Comparison of ENCODE assay signal across 12 cellular contexts in genomic region chr9:99353408-99353807, GRCh38.
A peak's percentile ranks its signal among the peaks of the same experiment; 100 is the strongest.
DNase-seq lines count a peak whose midpoint lies in the region; FAIRE-seq and TF ChIP-seq lines count a peak whose summit lies in the region.
"Had no signal": no experiment of that assay in that cellular context is flagged by ENCODE, and none has a peak within 500 bp of the region (broad histone marks: within the 10 kb centered on the region; RNA-seq: fewer than 3 reads in every experiment).

No MANE protein-coding gene starts in this region.

- H3K9ac ChIP-seq in astrocyte (ENCODE audit: low read length) (no peak overlapping the region), colonic mucosa (ENCODE audit: low read depth in 2 of 2, low read length in 2 of 2) (no peak overlapping the region)

- peaks cover 3% of the 10 kb centered on the region for H3K4me1 ChIP-seq in astrocyte (ENCODE audit: insufficient read depth, low read length)
- H3K4me1 ChIP-seq in colonic mucosa = no peaks in the 10 kb centered on the region

- H3K9me3 Mint-ChIP-seq in astrocyte (ENCODE audit: unreplicated experiment) = no peaks in the 10 kb centered on the region
- H3K9me3 Mint-ChIP-seq: CD4-positive, alpha-beta T cell had no signal

- no peaks in the 10 kb centered on the region for H4K20me1 ChIP-seq in astrocyte (ENCODE audit: insufficient read depth, low read length)

- no peak overlapping the region for H3K4me3 Mint-ChIP-seq in astrocyte (ENCODE audit: unreplicated experiment)
- H3K4me3 Mint-ChIP-seq: CD4-positive, alpha-beta T cell had no signal

- no peaks in the 10 kb centered on the region for H3K4me1 Mint-ChIP-seq in astrocyte (ENCODE audit: low read depth, unreplicated experiment)

- H3K36me3 ChIP-seq in astrocyte (ENCODE audit: insufficient read depth, low read length) = no peaks in the 10 kb centered on the region
- H3K36me3 ChIP-seq in colonic mucosa = no peaks in the 10 kb centered on the region

- no peaks in the 10 kb centered on the region for H3K79me2 ChIP-seq in astrocyte (ENCODE audit: insufficient read depth, low read length)

- peak; percentile 99 for DNase-seq in EH (ENCODE audit: low read depth)
- peak; percentile 79 for DNase-seq in astrocyte (ENCODE audit: low read depth)
- DNase-seq in fibroblast of villous mesenchyme (ENCODE audit: low read depth) = peak; percentile 92
- DNase-seq in C1 segment of cervical spinal cord (lab: John Stamatoyannopoulos, UW) = no peak
- DNase-seq in colonic mucosa = no peak
- DNase-seq in SHP77 (lab: John Stamatoyannopoulos, UW) = no peak
- no peak for DNase-seq in COLO829 (ENCODE audit: low spot score)
- DNase-seq: CD4-positive, alpha-beta T cell; NCI-H1436; NCI-H526 treated with DMSO at 0.1 percent for 48 hours had no signal

- intact Hi-C loops in colonic mucosa (cut with DNase I) = no loop called here

- TF ChIP-seq CTCF in astrocyte (IDR thresholded peaks at IDR 0.05; ENCODE audit: insufficient read depth, low read depth, low read length) (no peak), fibroblast of villous mesenchyme (IDR thresholded peaks at IDR 0.05; ENCODE audit: insufficient read depth, low read depth, low read length) (no peak), colonic mucosa (IDR thresholded peaks at IDR 0.05) (no peak)

- no peak overlapping the region for H3K4me3 ChIP-seq in astrocyte (ENCODE audit: insufficient read depth, low read depth, low read length)
- no peak overlapping the region for H3K4me3 ChIP-seq in fibroblast of villous mesenchyme (ENCODE audit: low read depth, low read length)
- H3K4me3 ChIP-seq in skin epidermis = no peak overlapping the region
- H3K4me3 ChIP-seq in colonic mucosa = no peak overlapping the region

- H2AFZ ChIP-seq in astrocyte (ENCODE audit: low read depth, low read length) = no peak overlapping the region

- H3K9me3 ChIP-seq in astrocyte (ENCODE audit: insufficient read depth, low read depth, low read length) (no peaks in the 10 kb centered on the region), colonic mucosa (no peaks in the 10 kb centered on the region)

- H3K36me3 Mint-ChIP-seq in astrocyte (ENCODE audit: low read depth, unreplicated experiment) = no peaks in the 10 kb centered on the region

- H3K27me3 Mint-ChIP-seq in astrocyte (ENCODE audit: low read depth, unreplicated experiment) = peaks cover 12% of the 10 kb centered on the region

- peak overlapping the region; percentile 23 for H3K4me2 ChIP-seq in astrocyte (ENCODE audit: low read length)

- FAIRE-seq in astrocyte (lab: Jason Lieb, UNC) = peak; percentile 65

- H3K27me3 ChIP-seq in astrocyte (ENCODE audit: insufficient read depth, low read length) (peaks cover 3% of the 10 kb centered on the region), colonic mucosa (no peaks in the 10 kb centered on the region)

- no peak overlapping the region for H3K27ac Mint-ChIP-seq in astrocyte (ENCODE audit: unreplicated experiment)
- H3K27ac Mint-ChIP-seq: CD4-positive, alpha-beta T cell had no signal

- H3K27ac ChIP-seq in astrocyte (ENCODE audit: low read depth, low read length) (no peak overlapping the region), skin epidermis (peak overlapping the region in 13 of 21 experiments; percentile 6 to 79 (median 47)), colonic mucosa (no peak overlapping the region)
- H3K27ac ChIP-seq: VCaP had no signal

Comparison
In these comparisons a context has a peak if more than half of its experiments do, and no peak if none do; other contexts are left out.
1. DNase-seq: peak in EH (single experiment), astrocyte (single experiment) and fibroblast of villous mesenchyme (single experiment); none in C1 segment of cervical spinal cord (0 of 14), colonic mucosa (single experiment), SHP77 (0 of 2) and COLO829 (single experiment).
2. H3K27ac ChIP-seq: peak in skin epidermis (13 of 21); none in astrocyte (single experiment) and colonic mucosa (single experiment).